Comparison of ENCODE assay signal across 1 cellular context in the genomic region with DNA sequence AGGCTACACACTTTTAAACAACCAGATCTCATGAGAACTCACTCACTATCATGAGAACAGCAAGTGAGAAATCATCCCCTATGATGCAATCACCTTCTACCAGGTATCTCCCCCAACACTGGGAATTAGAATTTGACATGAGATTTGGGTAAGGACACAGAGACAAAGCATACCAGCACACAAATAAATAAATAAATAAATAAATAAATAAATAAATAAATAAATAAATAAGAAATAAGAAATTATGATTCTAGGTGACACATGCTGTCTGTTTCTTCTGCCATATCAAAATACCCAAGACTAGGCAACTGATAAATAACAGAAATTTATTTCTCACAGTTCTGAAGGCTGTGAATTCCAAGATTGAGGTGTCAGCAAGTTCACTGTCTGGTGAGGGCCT.
A peak's percentile ranks its signal among the peaks of the same experiment; 100 is the strongest.
TF ChIP-seq lines count a peak whose summit lies in the region.

No MANE protein-coding gene starts in this region.

TF ChIP-seq in HEK293, 187 proteins besides CTCF, POLR2A, EP300 and RAD21 (continued from another document):
- TF ChIP-seq ZNF248 (tag by site-specific recombination; IDR thresholded peaks at IDR 0.05): no peak
- TF ChIP-seq, protein P1, sequence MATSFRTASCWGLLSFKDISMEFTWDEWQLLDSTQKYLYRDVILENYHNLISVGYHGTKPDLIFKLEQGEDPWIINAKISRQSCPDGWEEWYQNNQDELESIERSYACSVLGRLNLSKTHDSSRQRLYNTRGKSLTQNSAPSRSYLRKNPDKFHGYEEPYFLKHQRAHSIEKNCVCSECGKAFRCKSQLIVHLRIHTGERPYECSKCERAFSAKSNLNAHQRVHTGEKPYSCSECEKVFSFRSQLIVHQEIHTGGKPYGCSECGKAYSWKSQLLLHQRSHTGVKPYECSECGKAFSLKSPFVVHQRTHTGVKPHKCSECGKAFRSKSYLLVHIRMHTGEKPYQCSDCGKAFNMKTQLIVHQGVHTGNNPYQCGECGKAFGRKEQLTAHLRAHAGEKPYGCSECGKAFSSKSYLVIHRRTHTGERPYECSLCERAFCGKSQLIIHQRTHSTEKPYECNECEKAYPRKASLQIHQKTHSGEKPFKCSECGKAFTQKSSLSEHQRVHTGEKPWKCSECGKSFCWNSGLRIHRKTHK (tag by site-specific recombination; IDR thresholded peaks at IDR 0.05): no peak
- no peak for TF ChIP-seq ZNF138 (tag by site-specific recombination; IDR thresholded peaks at IDR 0.05; ENCODE audit: borderline replicate concordance)
- TF ChIP-seq GLIS1 (tag by site-specific recombination; IDR thresholded peaks at IDR 0.05): no peak
- no peak for TF ChIP-seq ZNF768 (tag by site-specific recombination; IDR thresholded peaks at IDR 0.05)
- no peak for TF ChIP-seq KLF1 (tag by site-specific recombination; IDR thresholded peaks at IDR 0.05)
- TF ChIP-seq KLF16 (tag by site-specific recombination; IDR thresholded peaks at IDR 0.05): no peak
- TF ChIP-seq, protein P2, sequence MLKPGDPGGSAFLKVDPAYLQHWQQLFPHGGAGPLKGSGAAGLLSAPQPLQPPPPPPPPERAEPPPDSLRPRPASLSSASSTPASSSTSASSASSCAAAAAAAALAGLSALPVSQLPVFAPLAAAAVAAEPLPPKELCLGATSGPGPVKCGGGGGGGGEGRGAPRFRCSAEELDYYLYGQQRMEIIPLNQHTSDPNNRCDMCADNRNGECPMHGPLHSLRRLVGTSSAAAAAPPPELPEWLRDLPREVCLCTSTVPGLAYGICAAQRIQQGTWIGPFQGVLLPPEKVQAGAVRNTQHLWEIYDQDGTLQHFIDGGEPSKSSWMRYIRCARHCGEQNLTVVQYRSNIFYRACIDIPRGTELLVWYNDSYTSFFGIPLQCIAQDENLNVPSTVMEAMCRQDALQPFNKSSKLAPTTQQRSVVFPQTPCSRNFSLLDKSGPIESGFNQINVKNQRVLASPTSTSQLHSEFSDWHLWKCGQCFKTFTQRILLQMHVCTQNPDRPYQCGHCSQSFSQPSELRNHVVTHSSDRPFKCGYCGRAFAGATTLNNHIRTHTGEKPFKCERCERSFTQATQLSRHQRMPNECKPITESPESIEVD (tag by site-specific recombination; IDR thresholded peaks at IDR 0.05): no peak
- TF ChIP-seq ZNF843 (tag by site-specific recombination; IDR thresholded peaks at IDR 0.05): no peak
- peak; percentile 59; the same call in 1 of the 2 replicates for TF ChIP-seq ZNF555 (tag by site-specific recombination; conservative IDR thresholded peaks at IDR 0.05)
- no peak for TF ChIP-seq ZFHX2 (tag by site-specific recombination; conservative IDR thresholded peaks at IDR 0.05)
- TF ChIP-seq ZBTB21 (tag by site-specific recombination; IDR thresholded peaks at IDR 0.05): 0 out of 2 replicates have a peak, but pooled peaks have one; percentile 18
- TF ChIP-seq, protein P3, sequence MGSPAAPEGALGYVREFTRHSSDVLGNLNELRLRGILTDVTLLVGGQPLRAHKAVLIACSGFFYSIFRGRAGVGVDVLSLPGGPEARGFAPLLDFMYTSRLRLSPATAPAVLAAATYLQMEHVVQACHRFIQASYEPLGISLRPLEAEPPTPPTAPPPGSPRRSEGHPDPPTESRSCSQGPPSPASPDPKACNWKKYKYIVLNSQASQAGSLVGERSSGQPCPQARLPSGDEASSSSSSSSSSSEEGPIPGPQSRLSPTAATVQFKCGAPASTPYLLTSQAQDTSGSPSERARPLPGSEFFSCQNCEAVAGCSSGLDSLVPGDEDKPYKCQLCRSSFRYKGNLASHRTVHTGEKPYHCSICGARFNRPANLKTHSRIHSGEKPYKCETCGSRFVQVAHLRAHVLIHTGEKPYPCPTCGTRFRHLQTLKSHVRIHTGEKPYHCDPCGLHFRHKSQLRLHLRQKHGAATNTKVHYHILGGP (tag by site-specific recombination; IDR thresholded peaks at IDR 0.05): no peak
- no peak for TF ChIP-seq ZBTB20 (tag by site-specific recombination; IDR thresholded peaks at IDR 0.05)
- TF ChIP-seq, protein P4, sequence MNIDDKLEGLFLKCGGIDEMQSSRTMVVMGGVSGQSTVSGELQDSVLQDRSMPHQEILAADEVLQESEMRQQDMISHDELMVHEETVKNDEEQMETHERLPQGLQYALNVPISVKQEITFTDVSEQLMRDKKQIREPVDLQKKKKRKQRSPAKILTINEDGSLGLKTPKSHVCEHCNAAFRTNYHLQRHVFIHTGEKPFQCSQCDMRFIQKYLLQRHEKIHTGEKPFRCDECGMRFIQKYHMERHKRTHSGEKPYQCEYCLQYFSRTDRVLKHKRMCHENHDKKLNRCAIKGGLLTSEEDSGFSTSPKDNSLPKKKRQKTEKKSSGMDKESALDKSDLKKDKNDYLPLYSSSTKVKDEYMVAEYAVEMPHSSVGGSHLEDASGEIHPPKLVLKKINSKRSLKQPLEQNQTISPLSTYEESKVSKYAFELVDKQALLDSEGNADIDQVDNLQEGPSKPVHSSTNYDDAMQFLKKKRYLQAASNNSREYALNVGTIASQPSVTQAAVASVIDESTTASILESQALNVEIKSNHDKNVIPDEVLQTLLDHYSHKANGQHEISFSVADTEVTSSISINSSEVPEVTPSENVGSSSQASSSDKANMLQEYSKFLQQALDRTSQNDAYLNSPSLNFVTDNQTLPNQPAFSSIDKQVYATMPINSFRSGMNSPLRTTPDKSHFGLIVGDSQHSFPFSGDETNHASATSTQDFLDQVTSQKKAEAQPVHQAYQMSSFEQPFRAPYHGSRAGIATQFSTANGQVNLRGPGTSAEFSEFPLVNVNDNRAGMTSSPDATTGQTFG (tag by site-specific recombination; IDR thresholded peaks at IDR 0.05; ENCODE audit: borderline replicate concordance): no peak
- TF ChIP-seq, protein P5, sequence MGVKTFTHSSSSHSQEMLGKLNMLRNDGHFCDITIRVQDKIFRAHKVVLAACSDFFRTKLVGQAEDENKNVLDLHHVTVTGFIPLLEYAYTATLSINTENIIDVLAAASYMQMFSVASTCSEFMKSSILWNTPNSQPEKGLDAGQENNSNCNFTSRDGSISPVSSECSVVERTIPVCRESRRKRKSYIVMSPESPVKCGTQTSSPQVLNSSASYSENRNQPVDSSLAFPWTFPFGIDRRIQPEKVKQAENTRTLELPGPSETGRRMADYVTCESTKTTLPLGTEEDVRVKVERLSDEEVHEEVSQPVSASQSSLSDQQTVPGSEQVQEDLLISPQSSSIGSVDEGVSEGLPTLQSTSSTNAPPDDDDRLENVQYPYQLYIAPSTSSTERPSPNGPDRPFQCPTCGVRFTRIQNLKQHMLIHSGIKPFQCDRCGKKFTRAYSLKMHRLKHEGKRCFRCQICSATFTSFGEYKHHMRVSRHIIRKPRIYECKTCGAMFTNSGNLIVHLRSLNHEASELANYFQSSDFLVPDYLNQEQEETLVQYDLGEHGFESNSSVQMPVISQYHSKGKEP (tag by site-specific recombination; IDR thresholded peaks at IDR 0.05): no peak
- TF ChIP-seq ZNF10 (tag by site-specific recombination; IDR thresholded peaks at IDR 0.05): no peak
- no peak for TF ChIP-seq ZNF544 (tag by site-specific recombination; IDR thresholded peaks at IDR 0.05)
- no peak for TF ChIP-seq ZBTB48 (tag by site-specific recombination; IDR thresholded peaks at IDR 0.05)
- TF ChIP-seq, protein P6, sequence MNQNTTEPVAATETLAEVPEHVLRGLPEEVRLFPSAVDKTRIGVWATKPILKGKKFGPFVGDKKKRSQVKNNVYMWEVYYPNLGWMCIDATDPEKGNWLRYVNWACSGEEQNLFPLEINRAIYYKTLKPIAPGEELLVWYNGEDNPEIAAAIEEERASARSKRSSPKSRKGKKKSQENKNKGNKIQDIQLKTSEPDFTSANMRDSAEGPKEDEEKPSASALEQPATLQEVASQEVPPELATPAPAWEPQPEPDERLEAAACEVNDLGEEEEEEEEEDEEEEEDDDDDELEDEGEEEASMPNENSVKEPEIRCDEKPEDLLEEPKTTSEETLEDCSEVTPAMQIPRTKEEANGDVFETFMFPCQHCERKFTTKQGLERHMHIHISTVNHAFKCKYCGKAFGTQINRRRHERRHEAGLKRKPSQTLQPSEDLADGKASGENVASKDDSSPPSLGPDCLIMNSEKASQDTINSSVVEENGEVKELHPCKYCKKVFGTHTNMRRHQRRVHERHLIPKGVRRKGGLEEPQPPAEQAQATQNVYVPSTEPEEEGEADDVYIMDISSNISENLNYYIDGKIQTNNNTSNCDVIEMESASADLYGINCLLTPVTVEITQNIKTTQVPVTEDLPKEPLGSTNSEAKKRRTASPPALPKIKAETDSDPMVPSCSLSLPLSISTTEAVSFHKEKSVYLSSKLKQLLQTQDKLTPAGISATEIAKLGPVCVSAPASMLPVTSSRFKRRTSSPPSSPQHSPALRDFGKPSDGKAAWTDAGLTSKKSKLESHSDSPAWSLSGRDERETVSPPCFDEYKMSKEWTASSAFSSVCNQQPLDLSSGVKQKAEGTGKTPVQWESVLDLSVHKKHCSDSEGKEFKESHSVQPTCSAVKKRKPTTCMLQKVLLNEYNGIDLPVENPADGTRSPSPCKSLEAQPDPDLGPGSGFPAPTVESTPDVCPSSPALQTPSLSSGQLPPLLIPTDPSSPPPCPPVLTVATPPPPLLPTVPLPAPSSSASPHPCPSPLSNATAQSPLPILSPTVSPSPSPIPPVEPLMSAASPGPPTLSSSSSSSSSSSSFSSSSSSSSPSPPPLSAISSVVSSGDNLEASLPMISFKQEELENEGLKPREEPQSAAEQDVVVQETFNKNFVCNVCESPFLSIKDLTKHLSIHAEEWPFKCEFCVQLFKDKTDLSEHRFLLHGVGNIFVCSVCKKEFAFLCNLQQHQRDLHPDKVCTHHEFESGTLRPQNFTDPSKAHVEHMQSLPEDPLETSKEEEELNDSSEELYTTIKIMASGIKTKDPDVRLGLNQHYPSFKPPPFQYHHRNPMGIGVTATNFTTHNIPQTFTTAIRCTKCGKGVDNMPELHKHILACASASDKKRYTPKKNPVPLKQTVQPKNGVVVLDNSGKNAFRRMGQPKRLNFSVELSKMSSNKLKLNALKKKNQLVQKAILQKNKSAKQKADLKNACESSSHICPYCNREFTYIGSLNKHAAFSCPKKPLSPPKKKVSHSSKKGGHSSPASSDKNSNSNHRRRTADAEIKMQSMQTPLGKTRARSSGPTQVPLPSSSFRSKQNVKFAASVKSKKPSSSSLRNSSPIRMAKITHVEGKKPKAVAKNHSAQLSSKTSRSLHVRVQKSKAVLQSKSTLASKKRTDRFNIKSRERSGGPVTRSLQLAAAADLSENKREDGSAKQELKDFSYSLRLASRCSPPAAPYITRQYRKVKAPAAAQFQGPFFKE (tag by site-specific recombination; IDR thresholded peaks at IDR 0.05; ENCODE audit: borderline replicate concordance): no peak
- TF ChIP-seq ZNF404 (tag by site-specific recombination; IDR thresholded peaks at IDR 0.05): no peak
- 0 out of 2 replicates have a peak, but pooled peaks have one; percentile 47 for TF ChIP-seq ZNF266 (tag by site-specific recombination; IDR thresholded peaks at IDR 0.05; ENCODE audit: low read depth)
- no peak for TF ChIP-seq ZSCAN16 (tag by site-specific recombination; IDR thresholded peaks at IDR 0.05)
- TF ChIP-seq ZNF202 (tag by site-specific recombination; IDR thresholded peaks at IDR 0.05; ENCODE audit: borderline replicate concordance): 0 out of 2 replicates have a peak, but pooled peaks have one; percentile 29
- TF ChIP-seq ZNF37A (tag by site-specific recombination; IDR thresholded peaks at IDR 0.05): no peak
- no peak for TF ChIP-seq ZNF791 (tag by site-specific recombination; IDR thresholded peaks at IDR 0.05)
- peak; percentile 79; the same call in 1 of the 2 replicates for TF ChIP-seq ZNF394 (tag by site-specific recombination; IDR thresholded peaks at IDR 0.05; ENCODE audit: borderline replicate concordance)
- TF ChIP-seq, protein P7, sequence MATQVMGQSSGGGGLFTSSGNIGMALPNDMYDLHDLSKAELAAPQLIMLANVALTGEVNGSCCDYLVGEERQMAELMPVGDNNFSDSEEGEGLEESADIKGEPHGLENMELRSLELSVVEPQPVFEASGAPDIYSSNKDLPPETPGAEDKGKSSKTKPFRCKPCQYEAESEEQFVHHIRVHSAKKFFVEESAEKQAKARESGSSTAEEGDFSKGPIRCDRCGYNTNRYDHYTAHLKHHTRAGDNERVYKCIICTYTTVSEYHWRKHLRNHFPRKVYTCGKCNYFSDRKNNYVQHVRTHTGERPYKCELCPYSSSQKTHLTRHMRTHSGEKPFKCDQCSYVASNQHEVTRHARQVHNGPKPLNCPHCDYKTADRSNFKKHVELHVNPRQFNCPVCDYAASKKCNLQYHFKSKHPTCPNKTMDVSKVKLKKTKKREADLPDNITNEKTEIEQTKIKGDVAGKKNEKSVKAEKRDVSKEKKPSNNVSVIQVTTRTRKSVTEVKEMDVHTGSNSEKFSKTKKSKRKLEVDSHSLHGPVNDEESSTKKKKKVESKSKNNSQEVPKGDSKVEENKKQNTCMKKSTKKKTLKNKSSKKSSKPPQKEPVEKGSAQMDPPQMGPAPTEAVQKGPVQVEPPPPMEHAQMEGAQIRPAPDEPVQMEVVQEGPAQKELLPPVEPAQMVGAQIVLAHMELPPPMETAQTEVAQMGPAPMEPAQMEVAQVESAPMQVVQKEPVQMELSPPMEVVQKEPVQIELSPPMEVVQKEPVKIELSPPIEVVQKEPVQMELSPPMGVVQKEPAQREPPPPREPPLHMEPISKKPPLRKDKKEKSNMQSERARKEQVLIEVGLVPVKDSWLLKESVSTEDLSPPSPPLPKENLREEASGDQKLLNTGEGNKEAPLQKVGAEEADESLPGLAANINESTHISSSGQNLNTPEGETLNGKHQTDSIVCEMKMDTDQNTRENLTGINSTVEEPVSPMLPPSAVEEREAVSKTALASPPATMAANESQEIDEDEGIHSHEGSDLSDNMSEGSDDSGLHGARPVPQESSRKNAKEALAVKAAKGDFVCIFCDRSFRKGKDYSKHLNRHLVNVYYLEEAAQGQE (tag by site-specific recombination; IDR thresholded peaks at IDR 0.05): 0 out of 2 replicates have a peak, but pooled peaks have one; percentile 22
- TF ChIP-seq ZNF548 (tag by site-specific recombination; IDR thresholded peaks at IDR 0.05): no peak
- peak; percentile 44 for TF ChIP-seq ZNF140 (tag by site-specific recombination; IDR thresholded peaks at IDR 0.05)
- TF ChIP-seq, protein P8, sequence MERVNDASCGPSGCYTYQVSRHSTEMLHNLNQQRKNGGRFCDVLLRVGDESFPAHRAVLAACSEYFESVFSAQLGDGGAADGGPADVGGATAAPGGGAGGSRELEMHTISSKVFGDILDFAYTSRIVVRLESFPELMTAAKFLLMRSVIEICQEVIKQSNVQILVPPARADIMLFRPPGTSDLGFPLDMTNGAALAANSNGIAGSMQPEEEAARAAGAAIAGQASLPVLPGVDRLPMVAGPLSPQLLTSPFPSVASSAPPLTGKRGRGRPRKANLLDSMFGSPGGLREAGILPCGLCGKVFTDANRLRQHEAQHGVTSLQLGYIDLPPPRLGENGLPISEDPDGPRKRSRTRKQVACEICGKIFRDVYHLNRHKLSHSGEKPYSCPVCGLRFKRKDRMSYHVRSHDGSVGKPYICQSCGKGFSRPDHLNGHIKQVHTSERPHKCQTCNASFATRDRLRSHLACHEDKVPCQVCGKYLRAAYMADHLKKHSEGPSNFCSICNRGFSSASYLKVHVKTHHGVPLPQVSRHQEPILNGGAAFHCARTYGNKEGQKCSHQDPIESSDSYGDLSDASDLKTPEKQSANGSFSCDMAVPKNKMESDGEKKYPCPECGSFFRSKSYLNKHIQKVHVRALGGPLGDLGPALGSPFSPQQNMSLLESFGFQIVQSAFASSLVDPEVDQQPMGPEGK (tag by site-specific recombination; IDR thresholded peaks at IDR 0.05): no peak
- TF ChIP-seq ZNF529 (tag by site-specific recombination; IDR thresholded peaks at IDR 0.05; ENCODE audit: insufficient replicate concordance): peak; percentile 12
- peak; percentile 64 for TF ChIP-seq ZNF426 (tag by site-specific recombination; IDR thresholded peaks at IDR 0.05)
- TF ChIP-seq ZNF112 (tag by site-specific recombination; IDR thresholded peaks at IDR 0.05): no peak
- TF ChIP-seq ZSCAN23 (tag by site-specific recombination; IDR thresholded peaks at IDR 0.05): no peak
- TF ChIP-seq ZNF654 (tag by site-specific recombination; IDR thresholded peaks at IDR 0.05; ENCODE audit: low read depth): peak; percentile 21
- TF ChIP-seq ZNF623 (tag by site-specific recombination; IDR thresholded peaks at IDR 0.05): peak; percentile 51
- no peak for TF ChIP-seq ZNF600 (tag by site-specific recombination; IDR thresholded peaks at IDR 0.05)
- TF ChIP-seq ZNF175 (tag by site-specific recombination; IDR thresholded peaks at IDR 0.05): no peak
